ENCODE assay signal across 8 cellular contexts in genomic region chr3:29686889-29687592, GRCh38.
DNase-seq lines count a peak whose midpoint lies in the region; ATAC-seq, FAIRE-seq and TF ChIP-seq lines count a peak whose summit lies in the region.

No MANE protein-coding gene starts in this region.

- peak; percentile 87 for FAIRE-seq in GM18507 (lab: Jason Lieb, UNC)

- TF ChIP-seq CTCF in kidney epithelial cell (IDR thresholded peaks at IDR 0.05; ENCODE audit: insufficient read depth, low read length, poor library complexity, severe bottlenecking), result no peak
- TF ChIP-seq CTCF in lower leg skin (IDR thresholded peaks at IDR 0.05), result no peak
- no peak for TF ChIP-seq CTCF in omental fat pad (IDR thresholded peaks at IDR 0.05)

- TF ChIP-seq POLR2A in lower leg skin (IDR thresholded peaks at IDR 0.05), result no peak

- 89 to 90% methylated on average over 2 of the region's 2 CpGs for WGBS in lower leg skin, 2 donors

- H3K4me3 ChIP-seq in kidney epithelial cell (ENCODE audit: low read depth, low read length) (no peak overlapping the region), lower leg skin (ENCODE audit: low read depth, poor library complexity, severe bottlenecking) (no peak overlapping the region)

- no peaks in the 10 kb centered on the region for H3K27me3 ChIP-seq in kidney epithelial cell (ENCODE audit: control insufficient read depth, insufficient read depth, low read length)

- in situ Hi-C loops in KBM-7 (cut with MboI; ENCODE audit: low pct_unique_long_range_greater_than_20kb, low sequenced_read_pairs), result no loop called here

- ATAC-seq in GM21786 (IDR thresholded peaks at IDR 0.05; ENCODE audit: unreplicated experiment) (peak; percentile 99), omental fat pad (ENCODE audit: low FRiP score) (no peak)

- H3K36me3 ChIP-seq in kidney epithelial cell (ENCODE audit: control insufficient read depth, insufficient read depth, low read length), result no peaks in the 10 kb centered on the region

- peak; percentile 32 for DNase-seq in GM18507 (ENCODE audit: extremely low spot score, insufficient read length, low read depth)
- DNase-seq in M059J (ENCODE audit: low read depth), result peak; percentile 79
- peak; percentile 45 for DNase-seq in kidney epithelial cell (ENCODE audit: low read depth)
- DNase-seq in SKM-1 treated with dmso at 0.1 percent for 144 hours (lab: John Stamatoyannopoulos, UW; ENCODE audit: unreplicated experiment), result no peak
- no peak for DNase-seq in lower leg skin (ENCODE audit: low spot score in 2 of 2)
- DNase-seq in KBM-7, result no peak
- no peak for DNase-seq in omental fat pad (ENCODE audit: low spot score)

- intact Hi-C loops in lower leg skin (cut with DNase I; ENCODE audit: low total_unique reads), result no loop called here

Comparison
In these comparisons a context has a peak if more than half of its experiments do, and no peak if none do; other contexts are left out.
1. DNase-seq: peak in GM18507 (single experiment), M059J (single experiment) and kidney epithelial cell (single experiment); none in SKM-1 treated with dmso at 0.1 percent for 144 hours (single experiment), lower leg skin (0 of 2), KBM-7 (single experiment) and omental fat pad (single experiment).